In the genomic region with DNA sequence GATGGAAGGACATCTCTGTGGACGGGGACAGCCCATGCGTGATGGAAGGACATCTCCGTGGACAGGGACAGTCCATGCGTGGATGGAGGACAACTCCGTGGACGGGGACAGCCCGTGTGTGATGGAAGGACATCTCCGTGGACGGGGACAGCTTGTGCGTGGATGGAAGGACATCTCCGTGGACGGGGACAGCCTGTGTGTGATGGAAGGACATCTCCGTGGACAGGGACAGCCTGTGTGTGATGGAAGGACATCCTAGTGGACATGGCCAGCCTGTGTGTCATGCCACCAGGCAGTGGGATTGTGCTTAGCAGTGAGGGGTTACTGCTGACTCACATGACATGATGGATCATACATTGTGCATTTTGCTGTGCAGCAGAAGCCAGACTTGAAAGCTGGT, we compare ENCODE assay signal across 1 cellular context.
TF ChIP-seq lines count a peak whose summit lies in the region.

No MANE protein-coding gene starts in this region.

TF ChIP-seq in IMR-90, 13 proteins besides CTCF, POLR2A, EP300 and RAD21:
- TF ChIP-seq MAFK (IDR thresholded peaks at IDR 0.05; ENCODE audit: low read depth, low read length), result no peak
- TF ChIP-seq, protein P1, sequence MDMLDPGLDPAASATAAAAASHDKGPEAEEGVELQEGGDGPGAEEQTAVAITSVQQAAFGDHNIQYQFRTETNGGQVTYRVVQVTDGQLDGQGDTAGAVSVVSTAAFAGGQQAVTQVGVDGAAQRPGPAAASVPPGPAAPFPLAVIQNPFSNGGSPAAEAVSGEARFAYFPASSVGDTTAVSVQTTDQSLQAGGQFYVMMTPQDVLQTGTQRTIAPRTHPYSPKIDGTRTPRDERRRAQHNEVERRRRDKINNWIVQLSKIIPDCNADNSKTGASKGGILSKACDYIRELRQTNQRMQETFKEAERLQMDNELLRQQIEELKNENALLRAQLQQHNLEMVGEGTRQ (IDR thresholded peaks at IDR 0.05; ENCODE audit: low read depth, low read length), result no peak
- no peak for TF ChIP-seq MAZ (IDR thresholded peaks at IDR 0.05; ENCODE audit: borderline replicate concordance, low read depth, low read length)
- no peak for TF ChIP-seq FOS (IDR thresholded peaks at IDR 0.05; ENCODE audit: low read depth, low read length)
- TF ChIP-seq CEBPB (IDR thresholded peaks at IDR 0.05; ENCODE audit: low read depth, low read length), result no peak
